Comparison of ENCODE assay signal across 15 cellular contexts in genomic region chr2:54048117-54048785, GRCh38.
A peak's percentile ranks its signal among the peaks of the same experiment; 100 is the strongest.
DNase-seq lines count a peak whose midpoint lies in the region; ATAC-seq and TF ChIP-seq lines count a peak whose summit lies in the region.
"Had no signal": no experiment of that assay in that cellular context is flagged by ENCODE, and none has a peak within 500 bp of the region (broad histone marks: within the 10 kb centered on the region; RNA-seq: fewer than 3 reads in every experiment).

No MANE protein-coding gene starts in this region.

- in situ Hi-C loops in KBM-7 (cut with MboI; ENCODE audit: low pct_unique_long_range_greater_than_20kb, low sequenced_read_pairs), result no loop called here

- H3K9me3 ChIP-seq in colonic mucosa, result no peaks in the 10 kb centered on the region
- H3K9me3 ChIP-seq: body of pancreas, tibial artery had no signal

- peaks cover 19% of the 10 kb centered on the region for H3K36me3 Mint-ChIP-seq in activated CD4-positive, alpha-beta T cell treated with anti-CD3 and anti-CD28 coated beads, Interleukin-2, amount 10 ng/mL, durations not matched to agents 7 days and 5 days (ENCODE audit: low read depth)
- peaks cover 10% of the 10 kb centered on the region for H3K36me3 Mint-ChIP-seq in activated CD8-positive, alpha-beta T cell treated with anti-CD3 and anti-CD28 coated beads, Interleukin-2, amount 10 ng/mL, durations not matched to agents 7 days and 5 days (ENCODE audit: low read depth)
- peaks cover 6% of the 10 kb centered on the region for H3K36me3 Mint-ChIP-seq in natural killer cell treated with Interleukin-12 subunit alpha and Interleukin-12 subunit beta and Interleukin-15 and Interleukin-18, amount 100 ng/mL, for 72 hours

- no peaks in the 10 kb centered on the region for H3K4me1 ChIP-seq in colonic mucosa
- H3K4me1 ChIP-seq: body of pancreas, parathyroid adenoma had no signal

- intact Hi-C loops in colonic mucosa (cut with DNase I), result no loop called here

- no peaks in the 10 kb centered on the region for H3K36me3 ChIP-seq in colonic mucosa

- peak; percentile 61 for ATAC-seq in activated CD8-positive, alpha-beta T cell treated with anti-CD3 and anti-CD28 coated beads, Interleukin-2, amount 10 ng/mL, durations not matched to agents 7 days and 5 days
- ATAC-seq in natural killer cell treated with Interleukin-12 subunit alpha and Interleukin-12 subunit beta and Interleukin-15 and Interleukin-18, amount 100 ng/mL, for 72 hours, result peak in 1 of 2 donors; percentile 57
- ATAC-seq in HG03521 (IDR thresholded peaks at IDR 0.05; ENCODE audit: unreplicated experiment), result no peak
- ATAC-seq: body of pancreas, WTC11 had no signal

- H3K27me3 ChIP-seq in colonic mucosa, result no peaks in the 10 kb centered on the region
- H3K27me3 ChIP-seq: body of pancreas, tibial artery had no signal

- H3K4me3 ChIP-seq in colonic mucosa, result no peak overlapping the region
- H3K4me3 ChIP-seq: body of pancreas, SK-N-MC, tibial artery had no signal

- H3K9me3 Mint-ChIP-seq in activated CD4-positive, alpha-beta T cell treated with anti-CD3 and anti-CD28 coated beads, Interleukin-2, amount 10 ng/mL, durations not matched to agents 7 days and 5 days, result peaks cover 5% of the 10 kb centered on the region
- H3K9me3 Mint-ChIP-seq in activated CD8-positive, alpha-beta T cell treated with anti-CD3 and anti-CD28 coated beads, Interleukin-2, amount 10 ng/mL, durations not matched to agents 7 days and 5 days (ENCODE audit: insufficient read depth), result peaks cover 9% of the 10 kb centered on the region
- H3K9me3 Mint-ChIP-seq in natural killer cell treated with Interleukin-12 subunit alpha and Interleukin-12 subunit beta and Interleukin-15 and Interleukin-18, amount 100 ng/mL, for 72 hours, result peaks cover 4% of the 10 kb centered on the region

- peak; percentile 29 for DNase-seq in activated CD4-positive, alpha-beta T cell treated with anti-CD3 and anti-CD28 coated beads, Interleukin-2, amount 10 ng/mL, durations not matched to agents 7 days and 5 days
- DNase-seq in activated CD4-positive, alpha-beta T cell treated with anti-CD3 and anti-CD28 coated beads, Interleukin-2, amount 50 U/mL, for 1 hour, result no peak
- DNase-seq in KBM-7, result peak; percentile 12
- DNase-seq in activated CD8-positive, alpha-beta T cell treated with anti-CD3 and anti-CD28 coated beads, Interleukin-2, amount 10 ng/mL, durations not matched to agents 7 days and 5 days, result peak; percentile 44
- DNase-seq in natural killer cell treated with Interleukin-12 subunit alpha and Interleukin-12 subunit beta and Interleukin-15 and Interleukin-18, amount 100 ng/mL, for 72 hours (ENCODE audit: low spot score), result no peak
- no peak for DNase-seq in colonic mucosa
- no peak for DNase-seq in middle frontal gyrus (ENCODE audit: extremely low spot score, low spot score)
- DNase-seq: ACHN; body of pancreas; effector CD8-positive, alpha-beta T cell; tibial artery had no signal

- H3K4me3 Mint-ChIP-seq in activated CD4-positive, alpha-beta T cell treated with anti-CD3 and anti-CD28 coated beads, Interleukin-2, amount 10 ng/mL, durations not matched to agents 7 days and 5 days, result no peak overlapping the region
- H3K4me3 Mint-ChIP-seq in activated CD8-positive, alpha-beta T cell treated with anti-CD3 and anti-CD28 coated beads, Interleukin-2, amount 10 ng/mL, durations not matched to agents 7 days and 5 days, result no peak overlapping the region
- H3K4me3 Mint-ChIP-seq in natural killer cell treated with Interleukin-12 subunit alpha and Interleukin-12 subunit beta and Interleukin-15 and Interleukin-18, amount 100 ng/mL, for 72 hours, result peak overlapping the region; percentile 49
- H3K4me3 Mint-ChIP-seq: WTC11 had no signal

- H3K27ac Mint-ChIP-seq in activated CD4-positive, alpha-beta T cell treated with anti-CD3 and anti-CD28 coated beads, Interleukin-2, amount 10 ng/mL, durations not matched to agents 7 days and 5 days, result no peak overlapping the region
- H3K27ac Mint-ChIP-seq in activated CD8-positive, alpha-beta T cell treated with anti-CD3 and anti-CD28 coated beads, Interleukin-2, amount 10 ng/mL, durations not matched to agents 7 days and 5 days, result no peak overlapping the region
- peak overlapping the region; percentile 38 to 71 for H3K27ac Mint-ChIP-seq in natural killer cell treated with Interleukin-12 subunit alpha and Interleukin-12 subunit beta and Interleukin-15 and Interleukin-18, amount 100 ng/mL, for 72 hours
- H3K27ac Mint-ChIP-seq: WTC11 had no signal

- CTCF ChIA-PET in activated CD4-positive, alpha-beta T cell treated with anti-CD3 and anti-CD28 coated beads, Interleukin-2, amount 10 ng/mL, durations not matched to agents 7 days and 5 days (lab: Charles Lee), result no interaction called here
- CTCF ChIA-PET in activated CD8-positive, alpha-beta T cell treated with anti-CD3 and anti-CD28 coated beads, Interleukin-2, amount 10 ng/mL, durations not matched to agents 7 days and 5 days (lab: Charles Lee), result interaction anchor here (1.2 to 1.9 kb wide), 3 partner anchors 9 to 125 kb away, joined by 3 to 5 read pairs (median 5); no protein-coding TSS in a partner anchor

- H3K4me1 Mint-ChIP-seq in activated CD4-positive, alpha-beta T cell treated with anti-CD3 and anti-CD28 coated beads, Interleukin-2, amount 10 ng/mL, durations not matched to agents 7 days and 5 days, result peaks cover 20% of the 10 kb centered on the region
- H3K4me1 Mint-ChIP-seq in activated CD8-positive, alpha-beta T cell treated with anti-CD3 and anti-CD28 coated beads, Interleukin-2, amount 10 ng/mL, durations not matched to agents 7 days and 5 days (ENCODE audit: low read depth), result peaks cover 7% of the 10 kb centered on the region
- H3K4me1 Mint-ChIP-seq in natural killer cell treated with Interleukin-12 subunit alpha and Interleukin-12 subunit beta and Interleukin-15 and Interleukin-18, amount 100 ng/mL, for 72 hours (ENCODE audit: low read depth in 2 of 2), result peaks cover 20 to 28% of the 10 kb centered on the region in 2 donors
- H3K4me1 Mint-ChIP-seq: WTC11 had no signal

- no peak overlapping the region for H3K27ac ChIP-seq in colonic mucosa
- H3K27ac ChIP-seq: body of pancreas, parathyroid adenoma, SK-N-MC, tibial artery had no signal

- POLR2A ChIA-PET in activated CD4-positive, alpha-beta T cell treated with anti-CD3 and anti-CD28 coated beads, Interleukin-2, amount 10 ng/mL, durations not matched to agents 7 days and 5 days (lab: Charles Lee), result no interaction called here
- POLR2A ChIA-PET in activated CD8-positive, alpha-beta T cell treated with anti-CD3 and anti-CD28 coated beads, Interleukin-2, amount 10 ng/mL, durations not matched to agents 7 days and 5 days (lab: Charles Lee), result no interaction called here

- H3K9ac ChIP-seq in colonic mucosa (ENCODE audit: low read depth in 2 of 2, low read length in 2 of 2), result no peak overlapping the region
- H3K9ac ChIP-seq: parathyroid adenoma had no signal

- TF ChIP-seq CTCF in colonic mucosa (IDR thresholded peaks at IDR 0.05), result no peak

- H3K27me3 Mint-ChIP-seq in activated CD4-positive, alpha-beta T cell treated with anti-CD3 and anti-CD28 coated beads, Interleukin-2, amount 10 ng/mL, durations not matched to agents 7 days and 5 days, result no peaks in the 10 kb centered on the region
- no peaks in the 10 kb centered on the region for H3K27me3 Mint-ChIP-seq in activated CD8-positive, alpha-beta T cell treated with anti-CD3 and anti-CD28 coated beads, Interleukin-2, amount 10 ng/mL, durations not matched to agents 7 days and 5 days (ENCODE audit: low read depth)
- no peaks in the 10 kb centered on the region for H3K27me3 Mint-ChIP-seq in natural killer cell treated with Interleukin-12 subunit alpha and Interleukin-12 subunit beta and Interleukin-15 and Interleukin-18, amount 100 ng/mL, for 72 hours

Comparison
In these comparisons a context has a peak if more than half of its experiments do, and no peak if none do; other contexts are left out.
1. DNase-seq: peak in activated CD4-positive, alpha-beta T cell treated with anti-CD3 and anti-CD28 coated beads, Interleukin-2, amount 10 ng/mL, durations not matched to agents 7 days and 5 days (single experiment), KBM-7 (single experiment) and activated CD8-positive, alpha-beta T cell treated with anti-CD3 and anti-CD28 coated beads, Interleukin-2, amount 10 ng/mL, durations not matched to agents 7 days and 5 days (single experiment); none in activated CD4-positive, alpha-beta T cell treated with anti-CD3 and anti-CD28 coated beads, Interleukin-2, amount 50 U/mL, for 1 hour (single experiment), natural killer cell treated with Interleukin-12 subunit alpha and Interleukin-12 subunit beta and Interleukin-15 and Interleukin-18, amount 100 ng/mL, for 72 hours (single experiment), colonic mucosa (single experiment) and middle frontal gyrus (single experiment).
2. H3K27ac Mint-ChIP-seq: peak in natural killer cell treated with Interleukin-12 subunit alpha and Interleukin-12 subunit beta and Interleukin-15 and Interleukin-18, amount 100 ng/mL, for 72 hours (2 of 2); none in activated CD4-positive, alpha-beta T cell treated with anti-CD3 and anti-CD28 coated beads, Interleukin-2, amount 10 ng/mL, durations not matched to agents 7 days and 5 days (single experiment) and activated CD8-positive, alpha-beta T cell treated with anti-CD3 and anti-CD28 coated beads, Interleukin-2, amount 10 ng/mL, durations not matched to agents 7 days and 5 days (single experiment).